In the genomic region with DNA sequence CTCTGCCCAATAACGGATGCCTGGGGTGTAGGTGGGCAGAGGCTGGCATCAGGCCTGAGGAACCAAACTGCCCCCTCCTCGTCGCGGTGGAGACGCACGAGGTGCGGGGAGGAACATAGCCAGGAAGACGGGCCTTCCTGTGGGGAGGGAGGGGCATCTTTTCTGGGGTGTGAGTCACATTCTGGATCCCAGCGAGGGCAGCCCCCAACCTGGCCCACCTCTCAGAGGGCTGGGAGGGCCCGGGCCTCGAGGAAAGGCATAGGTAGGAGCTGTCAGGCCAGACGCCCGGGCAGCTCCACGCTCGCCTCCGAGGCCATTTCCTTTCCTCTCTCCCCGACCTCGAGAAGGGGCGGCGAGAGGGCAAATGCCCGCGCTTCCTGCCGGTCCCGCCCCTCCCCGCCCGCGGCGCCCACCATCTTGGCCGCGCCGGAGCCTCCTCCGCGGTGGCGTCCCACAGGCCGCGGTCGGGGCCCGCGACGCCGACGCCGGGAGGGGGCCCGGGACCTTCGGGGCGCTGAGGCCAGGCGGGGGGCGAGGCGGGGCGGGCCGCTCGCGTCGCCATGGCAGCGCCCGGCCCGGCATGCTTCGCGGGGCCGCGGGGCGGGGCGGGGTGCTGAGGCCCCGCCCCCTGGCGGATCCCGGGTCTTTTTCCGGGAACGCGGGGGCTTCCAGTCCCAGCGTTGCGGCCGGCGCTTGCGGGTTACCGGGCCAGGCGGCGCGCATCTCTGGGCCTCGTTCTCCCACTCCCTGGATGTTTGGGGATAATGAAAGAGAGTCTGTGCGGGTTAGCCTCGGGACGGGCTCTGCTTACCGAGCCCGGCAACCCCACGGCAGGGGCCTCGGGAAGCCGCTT, we compare ENCODE assay signal across 1 cellular context.
A peak's percentile ranks its signal among the peaks of the same experiment; 100 is the strongest.
TF ChIP-seq lines count a peak whose summit lies in the region.

No MANE protein-coding gene starts in this region.

TF ChIP-seq in H1, 55 proteins besides CTCF, POLR2A, EP300 and RAD21 (continued from another document):
- TF ChIP-seq KDM1A (IDR thresholded peaks at IDR 0.05; ENCODE audit: borderline replicate concordance, low read length) (no peak), RBBP5 (IDR thresholded peaks at IDR 0.05; ENCODE audit: borderline replicate concordance, low read depth, low read length) (peak; percentile 68; the same call in 1 of the 2 replicates), CBX8 (IDR thresholded peaks at IDR 0.05; ENCODE audit: borderline replicate concordance, low read depth, low read length) (no peak), GABPA (IDR thresholded peaks at IDR 0.05; ENCODE audit: borderline replicate concordance, insufficient read depth, low read length) (no peak), SP1 (IDR thresholded peaks at IDR 0.05; ENCODE audit: low read depth, low read length) (no peak), GTF2F1 (IDR thresholded peaks at IDR 0.05; ENCODE audit: borderline replicate concordance, low read depth, low read length) (no peak), ATF3 (IDR thresholded peaks at IDR 0.05; ENCODE audit: insufficient read depth, low read depth, low read length) (no peak), BCL11A (IDR thresholded peaks at IDR 0.05; ENCODE audit: low read depth in 2 of 2, low read length in 2 of 2) (no peak), KDM5A (IDR thresholded peaks at IDR 0.05; ENCODE audit: low read length) (no peak), CHD1 (IDR thresholded peaks at IDR 0.05; ENCODE audit: low read depth, low read length) (no peak), SIN3A (conservative IDR thresholded peaks at IDR 0.05 in 1 of 2, IDR thresholded peaks at IDR 0.05 in 1 of 2; ENCODE audit: low read depth in 1 of 2, low read length in 2 of 2) (no peak), SP4 (IDR thresholded peaks at IDR 0.05; ENCODE audit: low read length) (no peak), PHF8 (conservative IDR thresholded peaks at IDR 0.05; ENCODE audit: low read depth, low read length) (0 out of 2 replicates have a peak, but pooled peaks have one; percentile 18), SIRT6 (IDR thresholded peaks at IDR 0.05; ENCODE audit: low read length) (no peak), JUND (IDR thresholded peaks at IDR 0.05; ENCODE audit: low read length) (no peak), POU5F1 (IDR thresholded peaks at IDR 0.05; ENCODE audit: low read depth, low read length) (no peak), EZH2 (IDR thresholded peaks at IDR 0.05; ENCODE audit: low read depth, low read length, severe bottlenecking) (peak; percentile 13), TEAD4 (IDR thresholded peaks at IDR 0.05; ENCODE audit: low read depth, low read length) (no peak), ATF2 (IDR thresholded peaks at IDR 0.05; ENCODE audit: low read length) (no peak), TCF12 (IDR thresholded peaks at IDR 0.05; ENCODE audit: low read depth, low read length) (no peak), HDAC2 (IDR thresholded peaks at IDR 0.05; ENCODE audit: borderline replicate concordance in 1 of 2, low read depth in 2 of 2, low read length in 2 of 2) (no peak), SP2 (IDR thresholded peaks at IDR 0.05; ENCODE audit: low read length) (no peak), FOSL1 (IDR thresholded peaks at IDR 0.05; ENCODE audit: insufficient read depth, low read depth, low read length) (no peak), CEBPB (IDR thresholded peaks at IDR 0.05; ENCODE audit: low read depth, low read length) (no peak), SUZ12 (IDR thresholded peaks at IDR 0.05; ENCODE audit: low read length) (no peak), ZNF274 (IDR thresholded peaks at IDR 0.05; ENCODE audit: borderline replicate concordance, extremely low read depth, low read length) (no peak), JUN (IDR thresholded peaks at IDR 0.05; ENCODE audit: low read depth, low read length) (no peak), RXRA (IDR thresholded peaks at IDR 0.05; ENCODE audit: insufficient read depth, low read depth, low read length) (no peak), ASH2L (IDR thresholded peaks at IDR 0.05; ENCODE audit: low read length) (no peak), RFX5 (IDR thresholded peaks at IDR 0.05; ENCODE audit: borderline replicate concordance, low read depth, low read length) (no peak), SRF (IDR thresholded peaks at IDR 0.05; ENCODE audit: low read depth, low read length) (no peak), CTBP2 (IDR thresholded peaks at IDR 0.05; ENCODE audit: borderline replicate concordance, insufficient read depth, insufficient read length, low read length) (no peak), NANOG (IDR thresholded peaks at IDR 0.05; ENCODE audit: insufficient read depth, low read depth, low read length, poor library complexity, severe bottlenecking) (no peak), CBX5 (IDR thresholded peaks at IDR 0.05; ENCODE audit: low read depth, low read length) (no peak), POLR2AphosphoS5 (IDR thresholded peaks at IDR 0.05; ENCODE audit: low read depth, low read length) (no peak), CREB1 (IDR thresholded peaks at IDR 0.05) (no peak), MAX (IDR thresholded peaks at IDR 0.05) (peak; percentile 97), KDM4A (IDR thresholded peaks at IDR 0.05; ENCODE audit: low read depth, low read length, severe bottlenecking) (peak; percentile 40), SIX5 (IDR thresholded peaks at IDR 0.05; ENCODE audit: low read depth, low read length) (no peak), TBP (IDR thresholded peaks at IDR 0.05; ENCODE audit: low read depth, low read length) (no peak; the same call in 1 of the 2 replicates), SAP30 (IDR thresholded peaks at IDR 0.05; ENCODE audit: insufficient read depth, insufficient replicate concordance, low read length) (no peak), BACH1 (IDR thresholded peaks at IDR 0.05; ENCODE audit: low read length) (no peak), TAF1 (IDR thresholded peaks at IDR 0.05; ENCODE audit: low read depth, low read length) (peak; percentile 65), CHD2 (IDR thresholded peaks at IDR 0.05; ENCODE audit: low read length) (no peak), HDAC6 (IDR thresholded peaks at IDR 0.05; ENCODE audit: low read depth, low read length) (no peak), USF2 (IDR thresholded peaks at IDR 0.05; ENCODE audit: low read length) (no peak), MAFK (IDR thresholded peaks at IDR 0.05; ENCODE audit: low read depth, low read length) (no peak), CHD7 (IDR thresholded peaks at IDR 0.05; ENCODE audit: insufficient replicate concordance, low read length) (no peak), NRF1 (IDR thresholded peaks at IDR 0.05; ENCODE audit: low read depth, low read length) (no peak), EGR1 (IDR thresholded peaks at IDR 0.05; ENCODE audit: borderline replicate concordance, low read depth, low read length) (no peak), TAF7 (optimal IDR thresholded peaks at IDR 0.05; ENCODE audit: borderline replicate concordance, low read depth, low read length) (no peak)
- TF ChIP-seq, protein P1, sequence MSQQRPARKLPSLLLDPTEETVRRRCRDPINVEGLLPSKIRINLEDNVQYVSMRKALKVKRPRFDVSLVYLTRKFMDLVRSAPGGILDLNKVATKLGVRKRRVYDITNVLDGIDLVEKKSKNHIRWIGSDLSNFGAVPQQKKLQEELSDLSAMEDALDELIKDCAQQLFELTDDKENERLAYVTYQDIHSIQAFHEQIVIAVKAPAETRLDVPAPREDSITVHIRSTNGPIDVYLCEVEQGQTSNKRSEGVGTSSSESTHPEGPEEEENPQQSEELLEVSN (IDR thresholded peaks at IDR 0.05), result peak; percentile 92
